Comparison of ENCODE assay signal across 22 cellular contexts in genomic region chr14:54105406-54105805, GRCh38.
A peak's percentile ranks its signal among the peaks of the same experiment; 100 is the strongest.
DNase-seq lines count a peak whose midpoint lies in the region; ATAC-seq and TF ChIP-seq lines count a peak whose summit lies in the region.
"Had no signal": no experiment of that assay in that cellular context is flagged by ENCODE, and none has a peak within 500 bp of the region (broad histone marks: within the 10 kb centered on the region; RNA-seq: fewer than 3 reads in every experiment).

No MANE protein-coding gene starts in this region.

- no TSS peak for BruUV-seq in Calu3 (replicated peaks; lab: Mats Ljungman, UMichigan)

- DNase-seq in Calu3 (no peak), M059J (ENCODE audit: low read depth) (peak; percentile 9), SW480 (ENCODE audit: low spot score) (peak; percentile 71), SHP77 treated with DMSO at 0.1 percent for 48 hours (lab: John Stamatoyannopoulos, UW) (no peak), NCI-H345 treated with DMSO at 0.1 percent for 48 hours (lab: John Stamatoyannopoulos, UW; ENCODE audit: unreplicated experiment) (no peak), left ventricle myocardium superior (no peak), sciatic nerve (ENCODE audit: low spot score) (no peak)
- DNase-seq: 8988T; ACHN; CD4-positive, CD25-positive, alpha-beta regulatory T cell; H7; Kasumi-1; MM.1S; NCI-H1417; NCI-H1694; NCI-H2081; NCI-H2227 treated with DMSO at 0.1 percent for 48 hours; NCI-H510A treated with DMSO at 0.1 percent for 48 hours; NCI-H748 treated with DMSO at 0.1 percent for 48 hours; SHP77 had no signal

- no peaks in the 10 kb centered on the region for H3K27me3 Mint-ChIP-seq in Calu3 (ENCODE audit: unreplicated experiment)
- H3K27me3 Mint-ChIP-seq: CD4-positive, CD25-positive, alpha-beta regulatory T cell had no signal

- H3K4me3 Mint-ChIP-seq in Calu3 (ENCODE audit: low read depth, unreplicated experiment) = no peak overlapping the region
- H3K4me3 Mint-ChIP-seq: CD4-positive, CD25-positive, alpha-beta regulatory T cell had no signal

- H3K9me3 Mint-ChIP-seq in Calu3 (ENCODE audit: low read depth, unreplicated experiment) = no peaks in the 10 kb centered on the region

- no peak for TF ChIP-seq CTCF in Calu3 (IDR thresholded peaks at IDR 0.05; ENCODE audit: unreplicated experiment)

- H3K4me1 Mint-ChIP-seq in Calu3 (ENCODE audit: low read depth, unreplicated experiment) = peaks cover 41% of the 10 kb centered on the region
- H3K4me1 Mint-ChIP-seq: CD4-positive, CD25-positive, alpha-beta regulatory T cell had no signal

- intact Hi-C loops in Calu3 (cut with micrococcal nuclease; ENCODE audit: unreplicated experiment) (loop anchor here (5.0 to 10.0 kb wide), 3 partner anchors 58 to 151 kb away; partner anchors contain the start of gene BMP4), left ventricle myocardium superior (cut with micrococcal nuclease) (no loop called here), sciatic nerve (cut with DNase I) (no loop called here)

- ATAC-seq in esophagus mucosa = peak; percentile 32
- ATAC-seq in left ventricle myocardium superior = no peak
- no peak for ATAC-seq in sciatic nerve
- ATAC-seq: K562 had no signal

- H3K36me3 Mint-ChIP-seq in Calu3 (ENCODE audit: insufficient read depth, unreplicated experiment) = no peaks in the 10 kb centered on the region
- H3K36me3 Mint-ChIP-seq: CD4-positive, CD25-positive, alpha-beta regulatory T cell had no signal

- CTCF ChIA-PET in Calu3 (lab: Charles Lee) = interaction anchor here (0.8 to 1.4 kb wide), 3 partner anchors 13 to 70 kb away, joined by 3 to 4 read pairs (median 3); no protein-coding TSS in a partner anchor

- H3K27ac Mint-ChIP-seq in Calu3 (ENCODE audit: unreplicated experiment) = peak overlapping the region; percentile 50
- H3K27ac Mint-ChIP-seq: CD4-positive, CD25-positive, alpha-beta regulatory T cell had no signal

Comparison
In these comparisons a context has a peak if more than half of its experiments do, and no peak if none do; other contexts are left out.
1. DNase-seq: peak in M059J (single experiment) and SW480 (single experiment); none in Calu3 (single experiment), SHP77 treated with DMSO at 0.1 percent for 48 hours (single experiment), NCI-H345 treated with DMSO at 0.1 percent for 48 hours (single experiment), left ventricle myocardium superior (single experiment) and sciatic nerve (single experiment).